9 cellular contexts compared by ENCODE assay signal in the genomic region with DNA sequence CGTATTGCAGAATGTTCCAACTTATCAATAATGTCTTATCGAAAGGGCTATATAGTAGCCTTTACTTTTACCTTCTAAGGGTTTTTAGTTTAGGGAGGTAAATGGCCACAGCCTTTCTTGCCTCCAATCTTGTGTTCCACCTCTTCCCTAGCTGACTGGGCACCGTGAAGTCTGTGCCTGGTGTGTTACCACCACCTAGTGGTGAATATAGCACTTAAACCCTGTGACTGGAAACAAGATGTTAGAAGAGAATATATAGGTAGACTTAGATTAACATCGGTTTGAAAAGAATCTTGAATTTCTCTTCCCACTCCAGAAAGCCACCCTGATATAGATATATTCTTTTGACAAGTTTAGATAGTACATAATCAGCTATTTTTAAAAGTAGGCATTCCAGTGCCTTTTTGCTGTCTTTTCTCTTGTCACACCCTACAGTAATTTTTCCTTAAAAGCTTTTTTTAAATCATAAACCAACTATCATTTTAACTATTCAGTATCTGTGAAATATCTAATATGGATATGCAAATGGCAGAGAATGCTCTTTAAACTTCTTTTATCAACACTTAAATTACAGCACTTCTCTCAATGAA. TPM values are rescaled to one million over a fixed set of nuclear protein-coding genes. Genes with fewer than 3 reads are reported as not detected.
DNase-seq lines count a peak whose midpoint lies in the region; ATAC-seq, FAIRE-seq and TF ChIP-seq lines count a peak whose summit lies in the region.
"Had no signal": no experiment of that assay in that cellular context is flagged by ENCODE, and none has a peak within 500 bp of the region (broad histone marks: within the 10 kb centered on the region; RNA-seq: fewer than 3 reads in every experiment).

No MANE protein-coding gene starts in this region.

- no peak overlapping the region for H3K4me3 Mint-ChIP-seq in CD8-positive, alpha-beta T cell
- no peak overlapping the region for H3K4me3 Mint-ChIP-seq in activated CD8-positive, alpha-beta T cell treated with anti-CD3 and anti-CD28 coated beads, Interleukin-2, amount 10 ng/mL, durations not matched to agents 7 days and 5 days

- H3K4me2 ChIP-seq in endothelial cell of umbilical vein (ENCODE audit: insufficient read depth, low read length), result no peak overlapping the region

- H3K27ac Mint-ChIP-seq in CD8-positive, alpha-beta T cell, result no peak overlapping the region
- H3K27ac Mint-ChIP-seq in activated CD8-positive, alpha-beta T cell treated with anti-CD3 and anti-CD28 coated beads, Interleukin-2, amount 10 ng/mL, durations not matched to agents 7 days and 5 days, result no peak overlapping the region

- dilution Hi-C loops in endothelial cell of umbilical vein (cut with MboI; ENCODE audit: extremely low pct_ligation_motif_present, low sequenced_read_pairs), result no loop called here

- no peak overlapping the region for H3K9ac ChIP-seq in endothelial cell of umbilical vein (replicated peaks; ENCODE audit: extremely low read depth, insufficient read depth, low read length)

- H2AFZ ChIP-seq in endothelial cell of umbilical vein (ENCODE audit: low read depth, low read length), result no peak overlapping the region

- peak; percentile 75 for TF ChIP-seq CTCF in CD8-positive, alpha-beta T cell (IDR thresholded peaks at IDR 0.05)
- TF ChIP-seq CTCF in endothelial cell of umbilical vein (IDR thresholded peaks at IDR 0.05; ENCODE audit: extremely low read depth in 1 of 2, insufficient read depth in 1 of 2, low read depth in 1 of 2, low read length in 2 of 2) (peak; percentile 56 to 65), mucosa of descending colon (IDR thresholded peaks at IDR 0.05) (peak; percentile 64)

- intact Hi-C loops in CD8-positive, alpha-beta T cell (cut with DNase I, micrococcal nuclease), result loop anchor here (1.0 to 5.0 kb wide), 8 partner anchors 345 to 1316 kb away; a partner anchor contains a TSS
- intact Hi-C loops in endothelial cell of umbilical vein (cut with micrococcal nuclease) (loop anchor here (1.0 to 10.0 kb wide), 6 partner anchors 342 to 1476 kb away; no protein-coding TSS in a partner anchor), mucosa of descending colon (cut with DNase I, micrococcal nuclease) (no loop called here)

- POLR2A ChIA-PET in CD8-positive, alpha-beta T cell (lab: Charles Lee), result no interaction called here
- POLR2A ChIA-PET in activated CD8-positive, alpha-beta T cell treated with anti-CD3 and anti-CD28 coated beads, Interleukin-2, amount 10 ng/mL, durations not matched to agents 7 days and 5 days (lab: Charles Lee), result interaction anchor here (0.6 kb wide), 1 partner anchor 128 kb away, joined by 3 read pairs; no protein-coding TSS in a partner anchor
- POLR2A ChIA-PET in endothelial cell of umbilical vein (lab: Charles Lee), result no interaction called here

- H3K36me3 ChIP-seq in CD8-positive, alpha-beta T cell (ENCODE audit: insufficient read depth, low read length), result no peaks in the 10 kb centered on the region
- no peaks in the 10 kb centered on the region for H3K36me3 ChIP-seq in endothelial cell of umbilical vein (ENCODE audit: control insufficient read depth in 2 of 2, extremely low read depth in 1 of 2, insufficient read depth in 2 of 2, low read length in 2 of 2)
- no peaks in the 10 kb centered on the region for H3K36me3 ChIP-seq in mucosa of descending colon (ENCODE audit: low read depth)

- no peak overlapping the region for H3K4me3 ChIP-seq in CD8-positive, alpha-beta T cell (ENCODE audit: low read depth, low read length)
- H3K4me3 ChIP-seq in endothelial cell of umbilical vein (replicated peaks in 1 of 3; ENCODE audit: insufficient read depth in 1 of 3, low read depth in 1 of 3, low read length in 3 of 3) (no peak overlapping the region), mucosa of descending colon (no peak overlapping the region)

- H3K4me1 ChIP-seq in CD8-positive, alpha-beta T cell (ENCODE audit: insufficient read depth, low read length), result no peaks in the 10 kb centered on the region
- H3K4me1 ChIP-seq in endothelial cell of umbilical vein (ENCODE audit: control insufficient read depth, extremely low read depth, insufficient read depth, low read length), result no peaks in the 10 kb centered on the region
- no peaks in the 10 kb centered on the region for H3K4me1 ChIP-seq in mucosa of descending colon (ENCODE audit: low read depth)

- FAIRE-seq in endothelial cell of umbilical vein (lab: Jason Lieb, UNC), result peak; percentile 78

- CTCF ChIA-PET in CD8-positive, alpha-beta T cell (lab: Charles Lee), result interaction anchor here (0.7 to 2.9 kb wide), 14 partner anchors 8 to 1310 kb away, joined by 3 to 14 read pairs (median 4); a partner anchor contains a TSS
- CTCF ChIA-PET in activated CD8-positive, alpha-beta T cell treated with anti-CD3 and anti-CD28 coated beads, Interleukin-2, amount 10 ng/mL, durations not matched to agents 7 days and 5 days (lab: Charles Lee), result interaction anchor here (0.7 to 2.2 kb wide), 18 partner anchors 9 to 996 kb away, joined by 3 to 6 read pairs (median 4); a partner anchor contains a TSS
- CTCF ChIA-PET in endothelial cell of umbilical vein (lab: Charles Lee), result interaction anchor here (0.6 to 2.0 kb wide), 25 partner anchors 12 to 1742 kb away, joined by 3 to 14 read pairs (median 4); a partner anchor contains a TSS

- no peaks in the 10 kb centered on the region for H3K4me1 Mint-ChIP-seq in CD8-positive, alpha-beta T cell (ENCODE audit: low read depth)
- no peaks in the 10 kb centered on the region for H3K4me1 Mint-ChIP-seq in activated CD8-positive, alpha-beta T cell treated with anti-CD3 and anti-CD28 coated beads, Interleukin-2, amount 10 ng/mL, durations not matched to agents 7 days and 5 days (ENCODE audit: low read depth)

- no peaks in the 10 kb centered on the region for H3K79me2 ChIP-seq in endothelial cell of umbilical vein (ENCODE audit: control insufficient read depth, insufficient read depth, low read length)

- H3K9me1 ChIP-seq in endothelial cell of umbilical vein (replicated peaks; ENCODE audit: control insufficient read depth, extremely low read depth, insufficient read depth, low read length), result no peaks in the 10 kb centered on the region

- no peak overlapping the region for H3K27ac ChIP-seq in CD8-positive, alpha-beta T cell (ENCODE audit: low read depth, low read length)
- no peak overlapping the region for H3K27ac ChIP-seq in endothelial cell of umbilical vein (ENCODE audit: insufficient read depth, low read depth, low read length)

- TF ChIP-seq POLR2A in endothelial cell of umbilical vein (IDR thresholded peaks at IDR 0.05; ENCODE audit: low read depth, low read length), result no peak

- ATAC-seq in CD8-positive, alpha-beta T cell, result peak; percentile 67
- ATAC-seq in GM18909 (IDR thresholded peaks at IDR 0.05; ENCODE audit: poor library complexity, unreplicated experiment) (peak; percentile 92), HG03103 (IDR thresholded peaks at IDR 0.05; ENCODE audit: low read depth, unreplicated experiment) (peak; percentile 97), mucosa of descending colon (peak; percentile 94)
- peak; percentile 87 for ATAC-seq in activated CD8-positive, alpha-beta T cell treated with anti-CD3 and anti-CD28 coated beads, Interleukin-2, amount 10 ng/mL, durations not matched to agents 7 days and 5 days

- H4K20me1 ChIP-seq in endothelial cell of umbilical vein (replicated peaks; ENCODE audit: control insufficient read depth, extremely low read depth, insufficient read depth, low read length), result no peaks in the 10 kb centered on the region

- no peaks in the 10 kb centered on the region for H3K9me3 ChIP-seq in CD8-positive, alpha-beta T cell (ENCODE audit: low read length)
- no peaks in the 10 kb centered on the region for H3K9me3 ChIP-seq in endothelial cell of umbilical vein (replicated peaks; ENCODE audit: control insufficient read depth, insufficient read depth, low read length)
- no peaks in the 10 kb centered on the region for H3K9me3 ChIP-seq in mucosa of descending colon

- no peaks in the 10 kb centered on the region for H3K27me3 ChIP-seq in CD8-positive, alpha-beta T cell (ENCODE audit: insufficient read depth, low read length)
- peaks cover 0 to 13% of the 10 kb centered on the region in 2 experiments for H3K27me3 ChIP-seq in endothelial cell of umbilical vein (ENCODE audit: control insufficient read depth in 2 of 2, insufficient read depth in 2 of 2, low read length in 2 of 2)

- peaks cover 13% of the 10 kb centered on the region for H3K27me3 Mint-ChIP-seq in CD8-positive, alpha-beta T cell (ENCODE audit: low read depth)
- H3K27me3 Mint-ChIP-seq in activated CD8-positive, alpha-beta T cell treated with anti-CD3 and anti-CD28 coated beads, Interleukin-2, amount 10 ng/mL, durations not matched to agents 7 days and 5 days (ENCODE audit: low read depth), result peaks cover 15% of the 10 kb centered on the region

- BruUV-seq in endothelial cell of umbilical vein (replicated peaks; lab: Mats Ljungman, UMichigan), result no TSS peak

- no peaks in the 10 kb centered on the region for H3K36me3 Mint-ChIP-seq in CD8-positive, alpha-beta T cell
- no peaks in the 10 kb centered on the region for H3K36me3 Mint-ChIP-seq in activated CD8-positive, alpha-beta T cell treated with anti-CD3 and anti-CD28 coated beads, Interleukin-2, amount 10 ng/mL, durations not matched to agents 7 days and 5 days (ENCODE audit: low read depth)

- peak; percentile 3 to 60 (median 36) for DNase-seq in CD8-positive, alpha-beta T cell
- DNase-seq in NCI-H460 (ENCODE audit: extremely low read depth, low read depth) (peak; percentile 60), endothelial cell of umbilical vein (ENCODE audit: low read depth, low spot score) (peak; percentile 61), mucosa of descending colon (peak in 2 of 3 donors; percentile 47 to 71), stromal cell of bone marrow (ENCODE audit: low read depth) (peak; percentile 65)
- peak; percentile 55 for DNase-seq in activated CD8-positive, alpha-beta T cell treated with anti-CD3 and anti-CD28 coated beads, Interleukin-2, amount 10 ng/mL, durations not matched to agents 7 days and 5 days

- H3K9me3 Mint-ChIP-seq in CD8-positive, alpha-beta T cell, result no peaks in the 10 kb centered on the region
- H3K9me3 Mint-ChIP-seq in activated CD8-positive, alpha-beta T cell treated with anti-CD3 and anti-CD28 coated beads, Interleukin-2, amount 10 ng/mL, durations not matched to agents 7 days and 5 days (ENCODE audit: insufficient read depth), result no peaks in the 10 kb centered on the region

RNA-seq across cellular contexts. Expression of a gene that starts 27.8 kb away (rescaled TPM):
- total RNA-seq in CD8-positive, alpha-beta T cell, result not detected
- not detected in 2 replicates for total RNA-seq in NCI-H460 (2014; rRNA removed; shearing (Covaris generic))
- polyA plus RNA-seq in NCI-H460 (2014; cell fraction: nucleus; rRNA removed), result not detected in 2 replicates
- total RNA-seq in activated CD8-positive, alpha-beta T cell treated with anti-CD3 and anti-CD28 coated beads, Interleukin-2, amount 10 ng/mL, durations not matched to agents 7 days and 5 days, result not detected
- total RNA-seq in endothelial cell of umbilical vein (not detected in 2 replicates), mucosa of descending colon (not detected)
- polyA plus RNA-seq in endothelial cell of umbilical vein, result not detected in 2 replicates
- not detected in 2 replicates for polyA plus RNA-seq in endothelial cell of umbilical vein (2011; cell fraction: cytosol; rRNA removed)
- not detected in 2 replicates for polyA plus RNA-seq in endothelial cell of umbilical vein (2011; cell fraction: nucleus; rRNA removed)
- polyA plus RNA-seq in endothelial cell of umbilical vein (2012), result not detected in 2 replicates
- polyA minus RNA-seq in endothelial cell of umbilical vein, result not detected in 2 replicates
- polyA minus RNA-seq in endothelial cell of umbilical vein (2011; cell fraction: cytosol; rRNA and poly(A)+ RNA removed), result not detected
- polyA minus RNA-seq in endothelial cell of umbilical vein (2011; cell fraction: nucleus; rRNA and poly(A)+ RNA removed), result not detected in 2 replicates

RNA-seq across cellular contexts. Expression of a gene that starts 47.9 kb away (rescaled TPM):
- total RNA-seq in CD8-positive, alpha-beta T cell, result not detected
- 0.10 TPM in 1 of 2 replicates, not detected in the other for total RNA-seq in NCI-H460 (2014; rRNA removed; shearing (Covaris generic))
- not detected in 2 replicates for polyA plus RNA-seq in NCI-H460 (2014; cell fraction: nucleus; rRNA removed)
- total RNA-seq in activated CD8-positive, alpha-beta T cell treated with anti-CD3 and anti-CD28 coated beads, Interleukin-2, amount 10 ng/mL, durations not matched to agents 7 days and 5 days, result not detected
- total RNA-seq in endothelial cell of umbilical vein, result not detected in 2 replicates
- polyA plus RNA-seq in endothelial cell of umbilical vein, result not detected in 2 replicates
- polyA plus RNA-seq in endothelial cell of umbilical vein (2011; cell fraction: cytosol; rRNA removed), result not detected in 2 replicates
- not detected in 2 replicates for polyA plus RNA-seq in endothelial cell of umbilical vein (2011; cell fraction: nucleus; rRNA removed)
- not detected in 2 replicates for polyA plus RNA-seq in endothelial cell of umbilical vein (2012)
- polyA minus RNA-seq in endothelial cell of umbilical vein, result not detected in 2 replicates
- not detected for polyA minus RNA-seq in endothelial cell of umbilical vein (2011; cell fraction: cytosol; rRNA and poly(A)+ RNA removed)
- polyA minus RNA-seq in endothelial cell of umbilical vein (2011; cell fraction: nucleus; rRNA and poly(A)+ RNA removed), result not detected in 2 replicates
- not detected for total RNA-seq in mucosa of descending colon
- polyA plus RNA-seq: adipose tissue had no signal

Comparison
In these comparisons a context has a peak if more than half of its experiments do, and no peak if none do; other contexts are left out.
1. intact Hi-C loops: an anchor here in CD8-positive, alpha-beta T cell (1.0 to 5.0 kb wide) and endothelial cell of umbilical vein (1.0 to 10.0 kb wide); none called in mucosa of descending colon.